In genomic region chr1:59730759-59731478, GRCh38 we compare ENCODE assay signal across 1 cellular context.
TF ChIP-seq lines count a peak whose summit lies in the region.

No MANE protein-coding gene starts in this region.

TF ChIP-seq in K562, 482 proteins besides CTCF, POLR2A, EP300 and RAD21 (continued from another document and continues in another):
- TF ChIP-seq, protein P1, sequence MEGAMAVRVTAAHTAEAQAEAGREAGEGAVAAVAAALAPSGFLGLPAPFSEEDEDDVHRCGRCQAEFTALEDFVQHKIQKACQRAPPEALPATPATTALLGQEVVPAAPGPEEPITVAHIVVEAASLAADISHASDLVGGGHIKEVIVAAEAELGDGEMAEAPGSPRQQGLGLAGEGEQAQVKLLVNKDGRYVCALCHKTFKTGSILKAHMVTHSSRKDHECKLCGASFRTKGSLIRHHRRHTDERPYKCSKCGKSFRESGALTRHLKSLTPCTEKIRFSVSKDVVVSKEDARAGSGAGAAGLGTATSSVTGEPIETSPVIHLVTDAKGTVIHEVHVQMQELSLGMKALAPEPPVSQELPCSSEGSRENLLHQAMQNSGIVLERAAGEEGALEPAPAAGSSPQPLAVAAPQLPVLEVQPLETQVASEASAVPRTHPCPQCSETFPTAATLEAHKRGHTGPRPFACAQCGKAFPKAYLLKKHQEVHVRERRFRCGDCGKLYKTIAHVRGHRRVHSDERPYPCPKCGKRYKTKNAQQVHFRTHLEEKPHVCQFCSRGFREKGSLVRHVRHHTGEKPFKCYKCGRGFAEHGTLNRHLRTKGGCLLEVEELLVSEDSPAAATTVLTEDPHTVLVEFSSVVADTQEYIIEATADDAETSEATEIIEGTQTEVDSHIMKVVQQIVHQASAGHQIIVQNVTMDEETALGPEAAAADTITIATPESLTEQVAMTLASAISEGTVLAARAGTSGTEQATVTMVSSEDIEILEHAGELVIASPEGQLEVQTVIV (CRISPR knock-in tag; IDR thresholded peaks at IDR 0.05; ENCODE audit: borderline replicate concordance), result no peak
- TF ChIP-seq, protein P2, sequence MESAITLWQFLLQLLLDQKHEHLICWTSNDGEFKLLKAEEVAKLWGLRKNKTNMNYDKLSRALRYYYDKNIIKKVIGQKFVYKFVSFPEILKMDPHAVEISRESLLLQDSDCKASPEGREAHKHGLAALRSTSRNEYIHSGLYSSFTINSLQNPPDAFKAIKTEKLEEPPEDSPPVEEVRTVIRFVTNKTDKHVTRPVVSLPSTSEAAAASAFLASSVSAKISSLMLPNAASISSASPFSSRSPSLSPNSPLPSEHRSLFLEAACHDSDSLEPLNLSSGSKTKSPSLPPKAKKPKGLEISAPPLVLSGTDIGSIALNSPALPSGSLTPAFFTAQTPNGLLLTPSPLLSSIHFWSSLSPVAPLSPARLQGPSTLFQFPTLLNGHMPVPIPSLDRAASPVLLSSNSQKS (CRISPR knock-in tag; IDR thresholded peaks at IDR 0.05), result no peak
- TF ChIP-seq VEZF1 (CRISPR knock-in tag; IDR thresholded peaks at IDR 0.05) (no peak), ZNF699 (CRISPR knock-in tag; IDR thresholded peaks at IDR 0.05; ENCODE audit: insufficient replicate concordance) (no peak), ZNF24 (IDR thresholded peaks at IDR 0.05) (no peak), TEAD4 (IDR thresholded peaks at IDR 0.05; ENCODE audit: low read length) (0 out of 2 replicates have a peak, but pooled peaks have one; percentile 12), TEAD4 (CRISPR knock-in tag; IDR thresholded peaks at IDR 0.05; ENCODE audit: borderline replicate concordance) (no peak), SAP30 (IDR thresholded peaks at IDR 0.05; ENCODE audit: borderline replicate concordance, insufficient read depth, low read depth, low read length, poor library complexity, severe bottlenecking) (no peak), DNMT1 (IDR thresholded peaks at IDR 0.05) (no peak), MEF2A (IDR thresholded peaks at IDR 0.05; ENCODE audit: control insufficient read depth, low read depth, low read length) (no peak), ZBTB8A (IDR thresholded peaks at IDR 0.05; ENCODE audit: partially characterized antibody) (no peak), ZNF41 (CRISPR knock-in tag; conservative IDR thresholded peaks at IDR 0.05) (no peak), RUNX1 (IDR thresholded peaks at IDR 0.05; ENCODE audit: low read depth) (no peak), SRSF1 (IDR thresholded peaks at IDR 0.05; ENCODE audit: low read depth, low read length) (no peak), RB1 (IDR thresholded peaks at IDR 0.05; ENCODE audit: low read depth) (no peak), LEF1 (IDR thresholded peaks at IDR 0.05) (no peak), NRF1 (conservative IDR thresholded peaks at IDR 0.05 in 1 of 2, IDR thresholded peaks at IDR 0.05 in 1 of 2) (0 out of 4 replicates have a peak, but pooled peaks of 1 of the 2 experiments have one; percentile 9), TBP (optimal IDR thresholded peaks at IDR 0.05; ENCODE audit: low read depth, low read length) (no peak), ZBED1 (IDR thresholded peaks at IDR 0.05) (no peak), NFATC3 (IDR thresholded peaks at IDR 0.05) (no peak), PML (IDR thresholded peaks at IDR 0.05; ENCODE audit: low read length) (no peak), LARP7 (IDR thresholded peaks at IDR 0.05) (no peak), ZFPM2 (CRISPR knock-in tag; IDR thresholded peaks at IDR 0.05) (no peak), SRSF9 (IDR thresholded peaks at IDR 0.05; ENCODE audit: borderline replicate concordance, low read depth, low read length) (no peak), FOSL1 (tag; conservative IDR thresholded peaks at IDR 0.05) (peak; percentile 53; the same call in 1 of the 2 replicates)
- TF ChIP-seq, protein P3, sequence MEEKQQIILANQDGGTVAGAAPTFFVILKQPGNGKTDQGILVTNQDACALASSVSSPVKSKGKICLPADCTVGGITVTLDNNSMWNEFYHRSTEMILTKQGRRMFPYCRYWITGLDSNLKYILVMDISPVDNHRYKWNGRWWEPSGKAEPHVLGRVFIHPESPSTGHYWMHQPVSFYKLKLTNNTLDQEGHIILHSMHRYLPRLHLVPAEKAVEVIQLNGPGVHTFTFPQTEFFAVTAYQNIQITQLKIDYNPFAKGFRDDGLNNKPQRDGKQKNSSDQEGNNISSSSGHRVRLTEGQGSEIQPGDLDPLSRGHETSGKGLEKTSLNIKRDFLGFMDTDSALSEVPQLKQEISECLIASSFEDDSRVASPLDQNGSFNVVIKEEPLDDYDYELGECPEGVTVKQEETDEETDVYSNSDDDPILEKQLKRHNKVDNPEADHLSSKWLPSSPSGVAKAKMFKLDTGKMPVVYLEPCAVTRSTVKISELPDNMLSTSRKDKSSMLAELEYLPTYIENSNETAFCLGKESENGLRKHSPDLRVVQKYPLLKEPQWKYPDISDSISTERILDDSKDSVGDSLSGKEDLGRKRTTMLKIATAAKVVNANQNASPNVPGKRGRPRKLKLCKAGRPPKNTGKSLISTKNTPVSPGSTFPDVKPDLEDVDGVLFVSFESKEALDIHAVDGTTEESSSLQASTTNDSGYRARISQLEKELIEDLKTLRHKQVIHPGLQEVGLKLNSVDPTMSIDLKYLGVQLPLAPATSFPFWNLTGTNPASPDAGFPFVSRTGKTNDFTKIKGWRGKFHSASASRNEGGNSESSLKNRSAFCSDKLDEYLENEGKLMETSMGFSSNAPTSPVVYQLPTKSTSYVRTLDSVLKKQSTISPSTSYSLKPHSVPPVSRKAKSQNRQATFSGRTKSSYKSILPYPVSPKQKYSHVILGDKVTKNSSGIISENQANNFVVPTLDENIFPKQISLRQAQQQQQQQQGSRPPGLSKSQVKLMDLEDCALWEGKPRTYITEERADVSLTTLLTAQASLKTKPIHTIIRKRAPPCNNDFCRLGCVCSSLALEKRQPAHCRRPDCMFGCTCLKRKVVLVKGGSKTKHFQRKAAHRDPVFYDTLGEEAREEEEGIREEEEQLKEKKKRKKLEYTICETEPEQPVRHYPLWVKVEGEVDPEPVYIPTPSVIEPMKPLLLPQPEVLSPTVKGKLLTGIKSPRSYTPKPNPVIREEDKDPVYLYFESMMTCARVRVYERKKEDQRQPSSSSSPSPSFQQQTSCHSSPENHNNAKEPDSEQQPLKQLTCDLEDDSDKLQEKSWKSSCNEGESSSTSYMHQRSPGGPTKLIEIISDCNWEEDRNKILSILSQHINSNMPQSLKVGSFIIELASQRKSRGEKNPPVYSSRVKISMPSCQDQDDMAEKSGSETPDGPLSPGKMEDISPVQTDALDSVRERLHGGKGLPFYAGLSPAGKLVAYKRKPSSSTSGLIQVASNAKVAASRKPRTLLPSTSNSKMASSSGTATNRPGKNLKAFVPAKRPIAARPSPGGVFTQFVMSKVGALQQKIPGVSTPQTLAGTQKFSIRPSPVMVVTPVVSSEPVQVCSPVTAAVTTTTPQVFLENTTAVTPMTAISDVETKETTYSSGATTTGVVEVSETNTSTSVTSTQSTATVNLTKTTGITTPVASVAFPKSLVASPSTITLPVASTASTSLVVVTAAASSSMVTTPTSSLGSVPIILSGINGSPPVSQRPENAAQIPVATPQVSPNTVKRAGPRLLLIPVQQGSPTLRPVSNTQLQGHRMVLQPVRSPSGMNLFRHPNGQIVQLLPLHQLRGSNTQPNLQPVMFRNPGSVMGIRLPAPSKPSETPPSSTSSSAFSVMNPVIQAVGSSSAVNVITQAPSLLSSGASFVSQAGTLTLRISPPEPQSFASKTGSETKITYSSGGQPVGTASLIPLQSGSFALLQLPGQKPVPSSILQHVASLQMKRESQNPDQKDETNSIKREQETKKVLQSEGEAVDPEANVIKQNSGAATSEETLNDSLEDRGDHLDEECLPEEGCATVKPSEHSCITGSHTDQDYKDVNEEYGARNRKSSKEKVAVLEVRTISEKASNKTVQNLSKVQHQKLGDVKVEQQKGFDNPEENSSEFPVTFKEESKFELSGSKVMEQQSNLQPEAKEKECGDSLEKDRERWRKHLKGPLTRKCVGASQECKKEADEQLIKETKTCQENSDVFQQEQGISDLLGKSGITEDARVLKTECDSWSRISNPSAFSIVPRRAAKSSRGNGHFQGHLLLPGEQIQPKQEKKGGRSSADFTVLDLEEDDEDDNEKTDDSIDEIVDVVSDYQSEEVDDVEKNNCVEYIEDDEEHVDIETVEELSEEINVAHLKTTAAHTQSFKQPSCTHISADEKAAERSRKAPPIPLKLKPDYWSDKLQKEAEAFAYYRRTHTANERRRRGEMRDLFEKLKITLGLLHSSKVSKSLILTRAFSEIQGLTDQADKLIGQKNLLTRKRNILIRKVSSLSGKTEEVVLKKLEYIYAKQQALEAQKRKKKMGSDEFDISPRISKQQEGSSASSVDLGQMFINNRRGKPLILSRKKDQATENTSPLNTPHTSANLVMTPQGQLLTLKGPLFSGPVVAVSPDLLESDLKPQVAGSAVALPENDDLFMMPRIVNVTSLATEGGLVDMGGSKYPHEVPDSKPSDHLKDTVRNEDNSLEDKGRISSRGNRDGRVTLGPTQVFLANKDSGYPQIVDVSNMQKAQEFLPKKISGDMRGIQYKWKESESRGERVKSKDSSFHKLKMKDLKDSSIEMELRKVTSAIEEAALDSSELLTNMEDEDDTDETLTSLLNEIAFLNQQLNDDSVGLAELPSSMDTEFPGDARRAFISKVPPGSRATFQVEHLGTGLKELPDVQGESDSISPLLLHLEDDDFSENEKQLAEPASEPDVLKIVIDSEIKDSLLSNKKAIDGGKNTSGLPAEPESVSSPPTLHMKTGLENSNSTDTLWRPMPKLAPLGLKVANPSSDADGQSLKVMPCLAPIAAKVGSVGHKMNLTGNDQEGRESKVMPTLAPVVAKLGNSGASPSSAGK (IDR thresholded peaks at IDR 0.05), result peak; percentile 39
- TF ChIP-seq, protein P4, sequence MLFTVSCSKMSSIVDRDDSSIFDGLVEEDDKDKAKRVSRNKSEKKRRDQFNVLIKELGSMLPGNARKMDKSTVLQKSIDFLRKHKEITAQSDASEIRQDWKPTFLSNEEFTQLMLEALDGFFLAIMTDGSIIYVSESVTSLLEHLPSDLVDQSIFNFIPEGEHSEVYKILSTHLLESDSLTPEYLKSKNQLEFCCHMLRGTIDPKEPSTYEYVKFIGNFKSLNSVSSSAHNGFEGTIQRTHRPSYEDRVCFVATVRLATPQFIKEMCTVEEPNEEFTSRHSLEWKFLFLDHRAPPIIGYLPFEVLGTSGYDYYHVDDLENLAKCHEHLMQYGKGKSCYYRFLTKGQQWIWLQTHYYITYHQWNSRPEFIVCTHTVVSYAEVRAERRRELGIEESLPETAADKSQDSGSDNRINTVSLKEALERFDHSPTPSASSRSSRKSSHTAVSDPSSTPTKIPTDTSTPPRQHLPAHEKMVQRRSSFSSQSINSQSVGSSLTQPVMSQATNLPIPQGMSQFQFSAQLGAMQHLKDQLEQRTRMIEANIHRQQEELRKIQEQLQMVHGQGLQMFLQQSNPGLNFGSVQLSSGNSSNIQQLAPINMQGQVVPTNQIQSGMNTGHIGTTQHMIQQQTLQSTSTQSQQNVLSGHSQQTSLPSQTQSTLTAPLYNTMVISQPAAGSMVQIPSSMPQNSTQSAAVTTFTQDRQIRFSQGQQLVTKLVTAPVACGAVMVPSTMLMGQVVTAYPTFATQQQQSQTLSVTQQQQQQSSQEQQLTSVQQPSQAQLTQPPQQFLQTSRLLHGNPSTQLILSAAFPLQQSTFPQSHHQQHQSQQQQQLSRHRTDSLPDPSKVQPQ (CRISPR knock-in tag; IDR thresholded peaks at IDR 0.05; ENCODE audit: borderline replicate concordance), result no peak
- TF ChIP-seq, protein P5, sequence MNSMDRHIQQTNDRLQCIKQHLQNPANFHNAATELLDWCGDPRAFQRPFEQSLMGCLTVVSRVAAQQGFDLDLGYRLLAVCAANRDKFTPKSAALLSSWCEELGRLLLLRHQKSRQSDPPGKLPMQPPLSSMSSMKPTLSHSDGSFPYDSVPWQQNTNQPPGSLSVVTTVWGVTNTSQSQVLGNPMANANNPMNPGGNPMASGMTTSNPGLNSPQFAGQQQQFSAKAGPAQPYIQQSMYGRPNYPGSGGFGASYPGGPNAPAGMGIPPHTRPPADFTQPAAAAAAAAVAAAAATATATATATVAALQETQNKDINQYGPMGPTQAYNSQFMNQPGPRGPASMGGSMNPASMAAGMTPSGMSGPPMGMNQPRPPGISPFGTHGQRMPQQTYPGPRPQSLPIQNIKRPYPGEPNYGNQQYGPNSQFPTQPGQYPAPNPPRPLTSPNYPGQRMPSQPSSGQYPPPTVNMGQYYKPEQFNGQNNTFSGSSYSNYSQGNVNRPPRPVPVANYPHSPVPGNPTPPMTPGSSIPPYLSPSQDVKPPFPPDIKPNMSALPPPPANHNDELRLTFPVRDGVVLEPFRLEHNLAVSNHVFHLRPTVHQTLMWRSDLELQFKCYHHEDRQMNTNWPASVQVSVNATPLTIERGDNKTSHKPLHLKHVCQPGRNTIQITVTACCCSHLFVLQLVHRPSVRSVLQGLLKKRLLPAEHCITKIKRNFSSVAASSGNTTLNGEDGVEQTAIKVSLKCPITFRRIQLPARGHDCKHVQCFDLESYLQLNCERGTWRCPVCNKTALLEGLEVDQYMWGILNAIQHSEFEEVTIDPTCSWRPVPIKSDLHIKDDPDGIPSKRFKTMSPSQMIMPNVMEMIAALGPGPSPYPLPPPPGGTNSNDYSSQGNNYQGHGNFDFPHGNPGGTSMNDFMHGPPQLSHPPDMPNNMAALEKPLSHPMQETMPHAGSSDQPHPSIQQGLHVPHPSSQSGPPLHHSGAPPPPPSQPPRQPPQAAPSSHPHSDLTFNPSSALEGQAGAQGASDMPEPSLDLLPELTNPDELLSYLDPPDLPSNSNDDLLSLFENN (IDR thresholded peaks at IDR 0.05; ENCODE audit: low read depth in 2 of 2, low read length in 2 of 2), result no peak
- TF ChIP-seq, protein P6, sequence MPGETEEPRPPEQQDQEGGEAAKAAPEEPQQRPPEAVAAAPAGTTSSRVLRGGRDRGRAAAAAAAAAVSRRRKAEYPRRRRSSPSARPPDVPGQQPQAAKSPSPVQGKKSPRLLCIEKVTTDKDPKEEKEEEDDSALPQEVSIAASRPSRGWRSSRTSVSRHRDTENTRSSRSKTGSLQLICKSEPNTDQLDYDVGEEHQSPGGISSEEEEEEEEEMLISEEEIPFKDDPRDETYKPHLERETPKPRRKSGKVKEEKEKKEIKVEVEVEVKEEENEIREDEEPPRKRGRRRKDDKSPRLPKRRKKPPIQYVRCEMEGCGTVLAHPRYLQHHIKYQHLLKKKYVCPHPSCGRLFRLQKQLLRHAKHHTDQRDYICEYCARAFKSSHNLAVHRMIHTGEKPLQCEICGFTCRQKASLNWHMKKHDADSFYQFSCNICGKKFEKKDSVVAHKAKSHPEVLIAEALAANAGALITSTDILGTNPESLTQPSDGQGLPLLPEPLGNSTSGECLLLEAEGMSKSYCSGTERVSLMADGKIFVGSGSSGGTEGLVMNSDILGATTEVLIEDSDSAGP (CRISPR knock-in tag; IDR thresholded peaks at IDR 0.05), result no peak
